In genomic region chr1:23800396-23801337, GRCh38 we compare ENCODE assay signal across 8 cellular contexts. TPM values are rescaled to one million over a fixed set of nuclear protein-coding genes. Genes with fewer than 3 reads are reported as not detected.
A peak's percentile ranks its signal among the peaks of the same experiment; 100 is the strongest.
DNase-seq lines count a peak whose midpoint lies in the region; ATAC-seq and TF ChIP-seq lines count a peak whose summit lies in the region.

GALE (minus strand) TSS chr1:23800754; CDS start chr1:23799007, 1,747 bp downstream.

- peak; percentile 75 for ATAC-seq in HG02970 (IDR thresholded peaks at IDR 0.05; ENCODE audit: low FRiP score, unreplicated experiment)

- H3K27ac ChIP-seq in hepatocyte: peak within 1 kb of the TSS; percentile 99

- TF ChIP-seq POLR2A in GM15510 (IDR thresholded peaks at IDR 0.05; ENCODE audit: borderline replicate concordance, extremely low read depth, insufficient read length): peak; percentile 89

- H3K9me3 ChIP-seq in hepatocyte (ENCODE audit: low read depth): no peaks in the 10 kb centered on the region

- H3K36me3 ChIP-seq in hepatocyte (replicated peaks; ENCODE audit: insufficient read depth, low read depth): no peaks in the 10 kb centered on the region

- no peaks in the 10 kb centered on the region for H4K20me1 ChIP-seq in hepatocyte (ENCODE audit: insufficient read depth, poor library complexity, severe bottlenecking)

- H3K4me3 ChIP-seq in hepatocyte (peak within 1 kb of the TSS; percentile 73), retinal pigment epithelial cell (ENCODE audit: low read length) (peak within 1 kb of the TSS; percentile 85)

- no peaks in the 10 kb centered on the region for H3K27me3 ChIP-seq in hepatocyte

- WGBS in hepatocyte (ENCODE audit: low lambda C conversion rate, missing lambda C conversion rate): 2% methylated on average over 25 of the region's 83 CpGs

- H3K79me2 ChIP-seq in hepatocyte: peaks cover 6% of the 10 kb centered on the region

- H3K4me1 ChIP-seq in hepatocyte (ENCODE audit: insufficient read depth): peaks cover 18% of the 10 kb centered on the region

- no peak for TF ChIP-seq CTCF in hepatocyte (IDR thresholded peaks at IDR 0.05; ENCODE audit: poor library complexity)
- peak; percentile 17 for TF ChIP-seq CTCF in retinal pigment epithelial cell (conservative IDR thresholded peaks at IDR 0.05; ENCODE audit: low read depth, low read length)

- peak within 1 kb of the TSS; percentile 93 for H3K4me2 ChIP-seq in hepatocyte

- peak within 1 kb of the TSS; percentile 34 for H2AFZ ChIP-seq in hepatocyte

- DNase-seq in NCI-H2081 (lab: John Stamatoyannopoulos, UW) (peak; percentile 96 to 97), T1000 (lab: John Stamatoyannopoulos, UW) (peak; percentile 88), astrocyte of the hippocampus (ENCODE audit: low read depth, low spot score) (peak; percentile 99), hepatocyte (ENCODE audit: low spot score) (peak; percentile 97), retinal pigment epithelial cell (ENCODE audit: low read depth) (peak; percentile 81), OCI-M2 (lab: John Stamatoyannopoulos, UW; ENCODE audit: unreplicated experiment) (no peak)

- H3K9me2 ChIP-seq in hepatocyte (replicated peaks; ENCODE audit: insufficient read depth): no peaks in the 10 kb centered on the region

RNA-seq across cellular contexts. Expression of gene GALE, which starts in this region (rescaled TPM):
- total RNA-seq in hepatocyte: 73.6 and 89.9 TPM in 2 replicates
- 114 and 117 TPM in 2 replicates for polyA plus RNA-seq in hepatocyte
